In genomic region chr3:104547040-104547439, GRCh38 we compare ENCODE assay signal across 23 cellular contexts.
"Had no signal": no experiment of that assay in that cellular context is flagged by ENCODE, and none has a peak within 500 bp of the region (broad histone marks: within the 10 kb centered on the region; RNA-seq: fewer than 3 reads in every experiment).

No MANE protein-coding gene starts in this region.

- DNase-seq: activated gamma-delta T cell treated with Interleukin-2 at 50 U/mL for 16 hours; activated T-cell treated with anti-CD3 and anti-CD28 coated beads, Interleukin-2, amount 50 U/mL, for 1 hour; aorta; brain microvascular endothelial cell; central memory CD4-positive, alpha-beta T cell; dermis blood vessel endothelial cell; effector CD8-positive, alpha-beta T cell; erythroblast; islet precursor cell; left colon; mesenchymal stem cell; mucosa of descending colon; nephron progenitor cell; nucleus accumbens; posterior cingulate gyrus; right lobe of liver; stimulated activated CD4-positive, alpha-beta T cell treated with anti-CD3 and anti-CD28 coated beads, Interleukin-2, amount 100 ng/mL, for 24 hours; stimulated activated naive CD8-positive, alpha-beta T cell treated with anti-CD3 and anti-CD28 coated beads, Interleukin-15, amount 100 ng/mL, for 72 hours; tibial artery had no signal

- H3K4me3 ChIP-seq: mucosa of descending colon, right lobe of liver, skin epidermis, tibial artery had no signal

- H3K27me3 ChIP-seq: brain microvascular endothelial cell, foreskin keratinocyte, right lobe of liver, tibial artery had no signal

- H3K27ac ChIP-seq: brain microvascular endothelial cell, foreskin keratinocyte, right lobe of liver, skin epidermis, tibial artery, WERI-Rb-1 had no signal

- H3K36me3 ChIP-seq: brain microvascular endothelial cell, right lobe of liver, tibial artery, WERI-Rb-1 had no signal

- H3K9me3 ChIP-seq: mucosa of descending colon, right lobe of liver, tibial artery had no signal

- ATAC-seq: left colon; mucosa of descending colon; right lobe of liver; stimulated activated effector memory CD8-positive, alpha-beta T cell treated with anti-CD3 and anti-CD28 coated beads, Interleukin-12 subunit alpha, Interleukin-12 subunit beta, amount 100 ng/mL, for 72 hours; stimulated activated naive CD8-positive, alpha-beta T cell treated with anti-CD3 and anti-CD28 coated beads, Interleukin-15, amount 100 ng/mL, for 72 hours had no signal

- H3K4me1 ChIP-seq: right lobe of liver had no signal
